In genomic region chr2:85649201-85650190, GRCh38 we compare ENCODE assay signal across 1 cellular context.
TF ChIP-seq lines count a peak whose summit lies in the region.

No MANE protein-coding gene starts in this region.

TF ChIP-seq in A549, 52 proteins besides CTCF, POLR2A, EP300 and RAD21 (continued from another document):
- TF ChIP-seq, protein P1, sequence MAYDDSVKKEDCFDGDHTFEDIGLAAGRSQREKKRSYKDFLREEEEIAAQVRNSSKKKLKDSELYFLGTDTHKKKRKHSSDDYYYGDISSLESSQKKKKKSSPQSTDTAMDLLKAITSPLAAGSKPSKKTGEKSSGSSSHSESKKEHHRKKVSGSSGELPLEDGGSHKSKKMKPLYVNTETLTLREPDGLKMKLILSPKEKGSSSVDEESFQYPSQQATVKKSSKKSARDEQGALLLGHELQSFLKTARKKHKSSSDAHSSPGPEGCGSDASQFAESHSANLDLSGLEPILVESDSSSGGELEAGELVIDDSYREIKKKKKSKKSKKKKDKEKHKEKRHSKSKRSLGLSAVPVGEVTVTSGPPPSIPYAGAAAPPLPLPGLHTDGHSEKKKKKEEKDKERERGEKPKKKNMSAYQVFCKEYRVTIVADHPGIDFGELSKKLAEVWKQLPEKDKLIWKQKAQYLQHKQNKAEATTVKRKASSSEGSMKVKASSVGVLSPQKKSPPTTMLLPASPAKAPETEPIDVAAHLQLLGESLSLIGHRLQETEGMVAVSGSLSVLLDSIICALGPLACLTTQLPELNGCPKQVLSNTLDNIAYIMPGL (CRISPR knock-in tag; IDR thresholded peaks at IDR 0.05; ENCODE audit: borderline replicate concordance) = no peak
- TF ChIP-seq NPAS2 (CRISPR knock-in tag; IDR thresholded peaks at IDR 0.05; ENCODE audit: borderline replicate concordance) = no peak
- no peak for TF ChIP-seq RFX5 (IDR thresholded peaks at IDR 0.05)
- TF ChIP-seq JUNB (IDR thresholded peaks at IDR 0.05) = peak; percentile 89
- TF ChIP-seq, protein P2, sequence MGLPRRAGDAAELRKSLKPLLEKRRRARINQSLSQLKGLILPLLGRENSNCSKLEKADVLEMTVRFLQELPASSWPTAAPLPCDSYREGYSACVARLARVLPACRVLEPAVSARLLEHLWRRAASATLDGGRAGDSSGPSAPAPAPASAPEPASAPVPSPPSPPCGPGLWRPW (IDR thresholded peaks at IDR 0.05) = peak; percentile 30; the same call in 1 of the 2 replicates
- TF ChIP-seq FOSL2 (IDR thresholded peaks at IDR 0.05) = peak; percentile 90
- TF ChIP-seq FOSL2 (CRISPR knock-in tag; IDR thresholded peaks at IDR 0.05) = peak; percentile 89
- TF ChIP-seq PBX3 (IDR thresholded peaks at IDR 0.05) = peak; percentile 38; the same call in 1 of the 2 replicates
- TF ChIP-seq, protein P3, sequence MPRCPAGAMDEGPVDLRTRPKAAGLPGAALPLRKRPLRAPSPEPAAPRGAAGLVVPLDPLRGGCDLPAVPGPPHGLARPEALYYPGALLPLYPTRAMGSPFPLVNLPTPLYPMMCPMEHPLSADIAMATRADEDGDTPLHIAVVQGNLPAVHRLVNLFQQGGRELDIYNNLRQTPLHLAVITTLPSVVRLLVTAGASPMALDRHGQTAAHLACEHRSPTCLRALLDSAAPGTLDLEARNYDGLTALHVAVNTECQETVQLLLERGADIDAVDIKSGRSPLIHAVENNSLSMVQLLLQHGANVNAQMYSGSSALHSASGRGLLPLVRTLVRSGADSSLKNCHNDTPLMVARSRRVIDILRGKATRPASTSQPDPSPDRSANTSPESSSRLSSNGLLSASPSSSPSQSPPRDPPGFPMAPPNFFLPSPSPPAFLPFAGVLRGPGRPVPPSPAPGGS (IDR thresholded peaks at IDR 0.05) = peak; percentile 85; the same call in 1 of the 3 replicates
- no peak for TF ChIP-seq ESRRA (IDR thresholded peaks at IDR 0.05; ENCODE audit: borderline replicate concordance, low read length)
- TF ChIP-seq CEBPB (IDR thresholded peaks at IDR 0.05) = peak; percentile 69 to 85
- no peak for TF ChIP-seq MAZ (IDR thresholded peaks at IDR 0.05; ENCODE audit: borderline replicate concordance, low read depth, low read length)
- TF ChIP-seq HEYL (CRISPR knock-in tag; IDR thresholded peaks at IDR 0.05) = no peak
- no peak for TF ChIP-seq REST (IDR thresholded peaks at IDR 0.05)
- no peak for TF ChIP-seq EHF (CRISPR knock-in tag; IDR thresholded peaks at IDR 0.05)
- no peak for TF ChIP-seq CHD4 (IDR thresholded peaks at IDR 0.05; ENCODE audit: borderline replicate concordance)
- TF ChIP-seq RARB (CRISPR knock-in tag; IDR thresholded peaks at IDR 0.05) = peak; percentile 89; the same call in 1 of the 2 replicates
- TF ChIP-seq FOXS1 (CRISPR knock-in tag; IDR thresholded peaks at IDR 0.05) = peak; percentile 34; the same call in 1 of the 2 replicates
- TF ChIP-seq ZC3H11A (IDR thresholded peaks at IDR 0.05) = no peak
